ENCODE assay signal across 8 cellular contexts in genomic region chrX:9312922-9313867, GRCh38.
A peak's percentile ranks its signal among the peaks of the same experiment; 100 is the strongest.
DNase-seq lines count a peak whose midpoint lies in the region; ATAC-seq and TF ChIP-seq lines count a peak whose summit lies in the region.

No MANE protein-coding gene starts in this region.

- no peaks in the 10 kb centered on the region for H3K9me3 ChIP-seq in thoracic aorta

- DNase-seq in AML-193 (lab: John Stamatoyannopoulos, UW) (peak; percentile 0 to 4), WTC11 (ENCODE audit: low spot score) (peak; percentile 61), natural killer cell (peak; percentile 62), thoracic aorta (ENCODE audit: low spot score) (no peak), GDM1 (lab: John Stamatoyannopoulos, UW) (no peak)
- DNase-seq in central memory CD4-positive, alpha-beta T cell: peak; percentile 57

- H3K4me3 ChIP-seq in thoracic aorta: no peak overlapping the region

- H3K27ac ChIP-seq in thoracic aorta: no peak overlapping the region

- H3K4me1 Mint-ChIP-seq in WTC11 (peaks cover 14% of the 10 kb centered on the region), natural killer cell (peaks cover 11 to 18% of the 10 kb centered on the region in 2 donors)

- intact Hi-C loops in natural killer cell (cut with micrococcal nuclease): loop anchor here (5.0 kb wide), 1 partner anchor 341 kb away; no protein-coding TSS in a partner anchor

- CTCF ChIA-PET in WTC11 (lab: Charles Lee): interaction anchor here (0.6 to 1.6 kb wide), 26 partner anchors 9 to 494 kb away, joined by 3 to 9 read pairs (median 4); no protein-coding TSS in a partner anchor

- H3K27me3 Mint-ChIP-seq in WTC11 (ENCODE audit: low read depth) (no peaks in the 10 kb centered on the region; the same call in none of the 2 replicates), natural killer cell (ENCODE audit: low read depth in 2 of 2) (no peaks in the 10 kb centered on the region)

- H3K9me3 Mint-ChIP-seq in WTC11: no peaks in the 10 kb centered on the region
- H3K9me3 Mint-ChIP-seq in natural killer cell: no peaks in the 10 kb centered on the region

- peak; percentile 80 for TF ChIP-seq CTCF in WTC11 (IDR thresholded peaks at IDR 0.05)
- TF ChIP-seq CTCF in natural killer cell (IDR thresholded peaks at IDR 0.05): peak; percentile 66
- peak; percentile 50 for TF ChIP-seq CTCF in thoracic aorta (IDR thresholded peaks at IDR 0.05)

- no peak overlapping the region for H3K27ac Mint-ChIP-seq in WTC11
- H3K27ac Mint-ChIP-seq in natural killer cell: no peak overlapping the region

- peaks cover 0 to 12% of the 10 kb centered on the region in 2 donors for H3K4me1 ChIP-seq in thoracic aorta (ENCODE audit: control insufficient read depth in 1 of 2, low read depth in 2 of 2)

- H3K36me3 Mint-ChIP-seq in WTC11 (no peaks in the 10 kb centered on the region), natural killer cell (no peaks in the 10 kb centered on the region)

- POLR2A ChIA-PET in WTC11 (lab: Charles Lee): no interaction called here

- no peaks in the 10 kb centered on the region for H3K27me3 ChIP-seq in thoracic aorta (replicated peaks; ENCODE audit: insufficient read depth)

- H3K4me3 Mint-ChIP-seq in WTC11: no peak overlapping the region
- no peak overlapping the region for H3K4me3 Mint-ChIP-seq in natural killer cell

- no peaks in the 10 kb centered on the region for H3K36me3 ChIP-seq in thoracic aorta

- peak; percentile 71 for ATAC-seq in GM19023 (IDR thresholded peaks at IDR 0.05; ENCODE audit: unreplicated experiment)
- ATAC-seq in HG03521 (IDR thresholded peaks at IDR 0.05; ENCODE audit: unreplicated experiment): peak; percentile 81
- ATAC-seq in WTC11: peak; percentile 46; the same call in 1 of the 2 replicates
- peak; percentile 77 to 85 (median 85) for ATAC-seq in natural killer cell
- no peak for ATAC-seq in thoracic aorta (ENCODE audit: insufficient number of reproducible peaks, low FRiP score, low read depth)

TF ChIP-seq in WTC11, 78 proteins besides CTCF, POLR2A, EP300 and RAD21:
- no peak for TF ChIP-seq E2F4 (CRISPR knock-in tag; IDR thresholded peaks at IDR 0.05; ENCODE audit: borderline replicate concordance, low read depth)
- TF ChIP-seq ZNF512 (CRISPR knock-in tag; IDR thresholded peaks at IDR 0.05; ENCODE audit: borderline replicate concordance): 0 out of 2 replicates have a peak, but pooled peaks have one; percentile 49
- no peak for TF ChIP-seq NR2C2 (CRISPR knock-in tag; IDR thresholded peaks at IDR 0.05)
- TF ChIP-seq ZNF396 (CRISPR knock-in tag; IDR thresholded peaks at IDR 0.05; ENCODE audit: borderline replicate concordance): no peak
TF ChIP-seq in WTC11: peak in this region for 1.

Comparison
In these comparisons a context has a peak if more than half of its experiments do, and no peak if none do; other contexts are left out.
1. DNase-seq: peak in AML-193 (2 of 2), WTC11 (single experiment), central memory CD4-positive, alpha-beta T cell (single experiment) and natural killer cell (single experiment); none in thoracic aorta (single experiment) and GDM1 (single experiment).
2. Peak in every context shown above with its lines, with median percentiles within 50 percentile points of each other: CTCF ChIP-seq.